Comparison of ENCODE assay signal across 18 cellular contexts in the genomic region with DNA sequence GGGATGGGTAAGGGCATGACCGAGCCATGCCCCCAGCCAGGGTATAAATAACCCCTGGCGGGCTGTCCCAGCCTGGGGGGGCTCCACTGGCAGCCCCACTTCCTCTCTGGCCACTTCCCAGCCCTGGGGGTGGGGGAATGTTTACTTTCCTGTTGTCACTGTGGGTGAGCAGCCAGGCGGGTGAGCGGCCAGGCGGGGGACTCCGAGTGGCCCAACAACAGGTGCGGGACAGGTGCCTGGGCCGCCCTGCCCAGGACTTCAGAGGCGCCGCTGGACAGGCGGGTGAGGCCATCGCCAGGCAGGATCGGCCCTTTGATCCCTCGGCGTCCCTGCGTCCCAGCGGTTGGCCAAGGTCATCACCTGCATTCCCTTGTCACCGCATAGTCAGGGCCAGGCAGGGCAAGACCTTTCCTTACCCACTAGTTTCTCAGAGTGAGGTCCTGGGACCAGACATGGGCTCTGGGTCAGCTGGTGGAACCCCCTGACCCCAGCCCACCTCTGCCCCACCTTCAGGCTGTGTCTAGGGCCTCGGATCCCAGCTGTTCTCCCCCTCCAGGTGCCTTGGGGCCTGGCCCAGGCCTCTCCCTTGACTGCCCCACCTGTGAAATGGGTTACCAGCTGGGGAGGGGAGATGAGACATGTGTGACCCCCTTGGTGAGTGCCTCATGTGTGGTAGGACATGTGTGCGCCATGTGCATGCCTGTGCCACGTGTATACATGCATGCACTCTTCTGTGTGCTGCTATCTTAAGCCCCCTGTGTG. TPM values are rescaled to one million over a fixed set of nuclear protein-coding genes. Genes with fewer than 3 reads are reported as not detected.
DNase-seq lines count a peak whose midpoint lies in the region; ATAC-seq and TF ChIP-seq lines count a peak whose summit lies in the region.
"Had no signal": no experiment of that assay in that cellular context is flagged by ENCODE, and none has a peak within 500 bp of the region (broad histone marks: within the 10 kb centered on the region; RNA-seq: fewer than 3 reads in every experiment).

No MANE protein-coding gene starts in this region.

- no peak overlapping the region for H3K4me3 Mint-ChIP-seq in endothelial cell (ENCODE audit: unreplicated experiment)
- H3K4me3 Mint-ChIP-seq in nephron progenitor cell, result no peak overlapping the region
- H3K4me3 Mint-ChIP-seq: mesothelial cell of epicardium; T-helper 1 cell treated with Interleukin-12 subunit alpha and Interleukin-12 subunit beta and Interleukin-4 antibody, amounts not matched to agents 30 μg/mL and 1 μg/mL, for 36 hours had no signal

- 73% methylated on average over 21 of the region's 21 CpGs for WGBS in right cardiac atrium

- TF ChIP-seq CTCF in endothelial cell (IDR thresholded peaks at IDR 0.05; ENCODE audit: unreplicated experiment) (no peak), nephron progenitor cell (IDR thresholded peaks at IDR 0.05) (no peak), vagina (IDR thresholded peaks at IDR 0.05) (no peak)

- intact Hi-C loops in right cardiac atrium (cut with DNase I) (no loop called here), Right ventricle myocardium superior (cut with DNase I) (no loop called here), vagina (cut with DNase I) (no loop called here)

- peaks cover 6% of the 10 kb centered on the region for H3K27me3 Mint-ChIP-seq in endothelial cell (ENCODE audit: unreplicated experiment)
- H3K27me3 Mint-ChIP-seq in nephron progenitor cell (ENCODE audit: low read depth, poor library complexity), result peaks cover 3% of the 10 kb centered on the region

- DNase-seq in right cardiac atrium (peak; percentile 12 to 55 (median 39)), Right ventricle myocardium superior (no peak), endothelial cell (ENCODE audit: low spot score) (no peak), nephron progenitor cell (no peak), vagina (ENCODE audit: extremely low spot score in 2 of 2) (no peak), erythroblast (lab: John Stamatoyannopoulos, UW) (no peak), putamen (ENCODE audit: low spot score) (no peak)
- DNase-seq: activated CD4-positive, CD25-positive, alpha-beta regulatory T cell treated with anti-CD3 and anti-CD28 coated beads, Interleukin-2, amount 50 U/mL, for 72 hours; activated CD8-positive, alpha-beta memory T cell treated with anti-CD3 and anti-CD28 coated beads, Interleukin-2, amount 50 U/mL, for 4 hours; activated naive CD4-positive, alpha-beta T cell treated with Interleukin-2 at 50 U/mL for 16 hours; dermis blood vessel endothelial cell; NCI-H2029 treated with DMSO at 0.1 percent for 48 hours; NCI-H526; testis had no signal

- peaks cover 0 to 24% of the 10 kb centered on the region in 2 donors for H3K36me3 ChIP-seq in vagina

- no peaks in the 10 kb centered on the region for H3K9me3 Mint-ChIP-seq in endothelial cell (ENCODE audit: unreplicated experiment)
- no peaks in the 10 kb centered on the region for H3K9me3 Mint-ChIP-seq in nephron progenitor cell
- H3K9me3 Mint-ChIP-seq: mesothelial cell of epicardium; T-helper 1 cell treated with Interleukin-12 subunit alpha and Interleukin-12 subunit beta and Interleukin-4 antibody, amounts not matched to agents 30 μg/mL and 1 μg/mL, for 36 hours had no signal

- TF ChIP-seq POLR2A in vagina (IDR thresholded peaks at IDR 0.05), result no peak
- TF ChIP-seq POLR2A in erythroblast (IDR thresholded peaks at IDR 0.05; ENCODE audit: low read length), result no peak

- peak overlapping the region; percentile 36 for H3K27ac Mint-ChIP-seq in endothelial cell (ENCODE audit: unreplicated experiment)
- peak overlapping the region; percentile 45 for H3K27ac Mint-ChIP-seq in nephron progenitor cell
- H3K27ac Mint-ChIP-seq: mesothelial cell of epicardium; T-helper 1 cell treated with Interleukin-12 subunit alpha and Interleukin-12 subunit beta and Interleukin-4 antibody, amounts not matched to agents 30 μg/mL and 1 μg/mL, for 36 hours had no signal

- H3K9me3 ChIP-seq in right cardiac atrium (ENCODE audit: control insufficient read depth, low read length), result no peaks in the 10 kb centered on the region
- no peaks in the 10 kb centered on the region for H3K9me3 ChIP-seq in vagina
- H3K9me3 ChIP-seq: testis had no signal

- H3K27me3 ChIP-seq in right cardiac atrium (ENCODE audit: control insufficient read depth, insufficient read depth) (no peaks in the 10 kb centered on the region), vagina (no peaks in the 10 kb centered on the region)
- H3K27me3 ChIP-seq: testis had no signal

- peaks cover 20% of the 10 kb centered on the region for H3K4me1 Mint-ChIP-seq in endothelial cell (ENCODE audit: unreplicated experiment)
- H3K4me1 Mint-ChIP-seq in nephron progenitor cell, result peaks cover 56% of the 10 kb centered on the region

- H3K4me1 ChIP-seq in right cardiac atrium (ENCODE audit: control insufficient read depth, insufficient read depth, low read length) (peaks cover 9% of the 10 kb centered on the region), vagina (peaks cover 61% of the 10 kb centered on the region)

- H3K36me3 Mint-ChIP-seq in endothelial cell (ENCODE audit: low read depth, unreplicated experiment) (peaks cover 3% of the 10 kb centered on the region), nephron progenitor cell (ENCODE audit: low read depth) (peaks cover 17% of the 10 kb centered on the region)

- no peak overlapping the region for H3K27ac ChIP-seq in right cardiac atrium (ENCODE audit: low read length)
- H3K27ac ChIP-seq in vagina, result peak overlapping the region; percentile 86
- H3K27ac ChIP-seq: testis had no signal

- ATAC-seq in right cardiac atrium (peak in 1 of 2 donors; percentile 1), Right ventricle myocardium superior (ENCODE audit: poor library complexity) (no peak), GM19023 (IDR thresholded peaks at IDR 0.05; ENCODE audit: unreplicated experiment) (no peak)

- H3K4me3 ChIP-seq in right cardiac atrium (ENCODE audit: low read length) (no peak overlapping the region), vagina (no peak overlapping the region)
- H3K4me3 ChIP-seq: testis had no signal

RNA-seq across cellular contexts. Expression of a gene that starts 16.6 kb away (rescaled TPM):
- total RNA-seq in right cardiac atrium (10 to 100 TPM in 2 of 4 donors, 1 to 10 TPM in 2; 7.3 to 15.2 (median 9.4) TPM), Right ventricle myocardium superior (10.8 TPM), endothelial cell (ENCODE audit: unreplicated experiment) (21.3 TPM), vagina (78.1 TPM)
- 10.2 TPM for polyA plus RNA-seq in right cardiac atrium

RNA-seq across cellular contexts. Expression of a gene that starts 19.7 kb away (rescaled TPM):
- not detected for total RNA-seq in right cardiac atrium
- not detected for polyA plus RNA-seq in right cardiac atrium
- total RNA-seq in Right ventricle myocardium superior, result not detected
- total RNA-seq in endothelial cell (ENCODE audit: unreplicated experiment), result 0.59 TPM
- total RNA-seq in vagina, result not detected
- total RNA-seq: dermis blood vessel endothelial cell, M059J had no signal

RNA-seq across cellular contexts. Expression of a gene that starts 33.4 kb away (rescaled TPM):
- 10 to 100 TPM in 1 of 4 donors, 1 to 10 TPM in 3; 5.0 to 10.4 (median 8.9) TPM for total RNA-seq in right cardiac atrium
- polyA plus RNA-seq in right cardiac atrium, result 5.4 TPM
- total RNA-seq in Right ventricle myocardium superior, result 10.6 TPM
- total RNA-seq in endothelial cell (ENCODE audit: unreplicated experiment), result 0.56 TPM
- 2.0 TPM for total RNA-seq in vagina
- total RNA-seq: dermis blood vessel endothelial cell had no signal

Comparison
In these comparisons a context has a peak if more than half of its experiments do, and no peak if none do; other contexts are left out.
1. DNase-seq: peak in right cardiac atrium (3 of 3); none in Right ventricle myocardium superior (single experiment), endothelial cell (single experiment), nephron progenitor cell (single experiment), vagina (0 of 2), erythroblast (0 of 2) and putamen (single experiment).